Comparison of ENCODE assay signal across 17 cellular contexts in the genomic region with DNA sequence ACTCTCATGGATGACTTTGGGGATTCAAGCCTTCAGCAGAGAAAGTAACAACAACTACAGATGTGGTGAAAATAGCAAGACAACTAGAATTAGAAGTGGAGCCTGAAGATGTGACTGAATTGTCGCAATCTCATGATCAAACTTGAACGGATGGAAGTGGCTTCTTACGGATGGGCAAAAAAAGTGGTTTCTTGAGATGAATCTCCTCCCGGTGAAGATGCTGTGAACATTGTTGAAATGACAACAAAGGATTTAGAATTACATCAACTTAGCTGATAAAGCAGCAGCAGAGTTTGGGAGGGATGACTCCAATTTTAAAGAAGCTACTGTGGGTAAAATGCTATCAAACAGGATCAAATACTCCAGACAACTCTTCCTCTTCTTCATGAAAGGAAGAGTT. TPM values are rescaled to one million over a fixed set of nuclear protein-coding genes. Genes with fewer than 3 reads are reported as not detected.
DNase-seq lines count a peak whose midpoint lies in the region; ATAC-seq and TF ChIP-seq lines count a peak whose summit lies in the region.
"Had no signal": no experiment of that assay in that cellular context is flagged by ENCODE, and none has a peak within 500 bp of the region (broad histone marks: within the 10 kb centered on the region; RNA-seq: fewer than 3 reads in every experiment).

No MANE protein-coding gene starts in this region.

- no peak for TF ChIP-seq CTCF in HFFc6 (IDR thresholded peaks at IDR 0.05)
- TF ChIP-seq CTCF in osteoblast (IDR thresholded peaks at IDR 0.05; ENCODE audit: extremely low read depth, low read depth, low read length), result no peak
- TF ChIP-seq CTCF in mesothelial cell of epicardium (IDR thresholded peaks at IDR 0.05; ENCODE audit: unreplicated experiment), result no peak

- H3K27ac Mint-ChIP-seq in activated T-cell treated with anti-CD3 and anti-CD28 coated beads, Interleukin-2, amount 50 U/mL, for 24 hours, result peak overlapping the region; percentile 91
- H3K27ac Mint-ChIP-seq in HFFc6, result peak overlapping the region; percentile 88
- peak overlapping the region; percentile 73 for H3K27ac Mint-ChIP-seq in activated naive CD8-positive, alpha-beta T cell treated with anti-CD3 and anti-CD28 coated beads for 36 hours
- no peak overlapping the region for H3K27ac Mint-ChIP-seq in mesothelial cell of epicardium
- H3K27ac Mint-ChIP-seq: dendritic cell treated with granulocyte-macrophage colony-stimulating factor and Interleukin-4, amounts not matched to agents 40 ng/mL and 50 ng/mL, for 4 days had no signal

- H3K36me3 Mint-ChIP-seq in activated T-cell treated with anti-CD3 and anti-CD28 coated beads, Interleukin-2, amount 50 U/mL, for 24 hours (ENCODE audit: low read depth), result peaks cover 46% of the 10 kb centered on the region
- H3K36me3 Mint-ChIP-seq in HFFc6 (ENCODE audit: low read depth) (peaks cover 21% of the 10 kb centered on the region), mesothelial cell of epicardium (no peaks in the 10 kb centered on the region)
- peaks cover 50% of the 10 kb centered on the region for H3K36me3 Mint-ChIP-seq in activated naive CD8-positive, alpha-beta T cell treated with anti-CD3 and anti-CD28 coated beads for 36 hours

- no peak overlapping the region for H3K4me2 ChIP-seq in osteoblast (ENCODE audit: insufficient read depth, low read length)

- H3K4me1 ChIP-seq in osteoblast (ENCODE audit: insufficient read depth, low read length), result peaks cover 21% of the 10 kb centered on the region
- H3K4me1 ChIP-seq: right lobe of liver had no signal

- peaks cover 88% of the 10 kb centered on the region for H3K79me2 ChIP-seq in osteoblast (ENCODE audit: insufficient read depth, low read length)

- H3K9me3 ChIP-seq in osteoblast (ENCODE audit: low read depth, low read length), result no peaks in the 10 kb centered on the region
- H3K9me3 ChIP-seq: body of pancreas, right lobe of liver, stomach, upper lobe of left lung had no signal

- H3K4me3 ChIP-seq in osteoblast (ENCODE audit: insufficient read depth, low read length), result no peak overlapping the region
- H3K4me3 ChIP-seq: body of pancreas, right lobe of liver, SK-N-MC, stomach, upper lobe of left lung had no signal

- H3K36me3 ChIP-seq in osteoblast (ENCODE audit: insufficient read depth, low read length), result no peaks in the 10 kb centered on the region
- H3K36me3 ChIP-seq: stomach, upper lobe of left lung had no signal

- no peaks in the 10 kb centered on the region for H3K9me3 Mint-ChIP-seq in activated T-cell treated with anti-CD3 and anti-CD28 coated beads, Interleukin-2, amount 50 U/mL, for 24 hours
- H3K9me3 Mint-ChIP-seq in HFFc6 (no peaks in the 10 kb centered on the region), mesothelial cell of epicardium (no peaks in the 10 kb centered on the region)
- H3K9me3 Mint-ChIP-seq in activated naive CD8-positive, alpha-beta T cell treated with anti-CD3 and anti-CD28 coated beads for 36 hours, result peaks cover 6% of the 10 kb centered on the region
- H3K9me3 Mint-ChIP-seq: dendritic cell treated with granulocyte-macrophage colony-stimulating factor and Interleukin-4, amounts not matched to agents 40 ng/mL and 50 ng/mL, for 4 days had no signal

- peak overlapping the region; percentile 51 for H3K4me3 Mint-ChIP-seq in activated T-cell treated with anti-CD3 and anti-CD28 coated beads, Interleukin-2, amount 50 U/mL, for 24 hours
- peak overlapping the region; percentile 21 for H3K4me3 Mint-ChIP-seq in HFFc6
- no peak overlapping the region for H3K4me3 Mint-ChIP-seq in activated naive CD8-positive, alpha-beta T cell treated with anti-CD3 and anti-CD28 coated beads for 36 hours
- H3K4me3 Mint-ChIP-seq in mesothelial cell of epicardium, result no peak overlapping the region
- H3K4me3 Mint-ChIP-seq: dendritic cell treated with granulocyte-macrophage colony-stimulating factor and Interleukin-4, amounts not matched to agents 40 ng/mL and 50 ng/mL, for 4 days had no signal

- no peaks in the 10 kb centered on the region for H3K27me3 Mint-ChIP-seq in activated T-cell treated with anti-CD3 and anti-CD28 coated beads, Interleukin-2, amount 50 U/mL, for 24 hours
- H3K27me3 Mint-ChIP-seq in HFFc6 (ENCODE audit: insufficient read depth), result no peaks in the 10 kb centered on the region; the same call in 1 of the 2 replicates
- no peaks in the 10 kb centered on the region for H3K27me3 Mint-ChIP-seq in activated naive CD8-positive, alpha-beta T cell treated with anti-CD3 and anti-CD28 coated beads for 36 hours
- H3K27me3 Mint-ChIP-seq in mesothelial cell of epicardium (ENCODE audit: low read depth), result no peaks in the 10 kb centered on the region
- H3K27me3 Mint-ChIP-seq: dendritic cell treated with granulocyte-macrophage colony-stimulating factor and Interleukin-4, amounts not matched to agents 40 ng/mL and 50 ng/mL, for 4 days had no signal

- H4K20me1 ChIP-seq in osteoblast (ENCODE audit: insufficient read depth, low read length), result peaks cover 53% of the 10 kb centered on the region

- ATAC-seq in HG03439 (IDR thresholded peaks at IDR 0.05; ENCODE audit: unreplicated experiment), result no peak

- H3K4me1 Mint-ChIP-seq in activated T-cell treated with anti-CD3 and anti-CD28 coated beads, Interleukin-2, amount 50 U/mL, for 24 hours (ENCODE audit: low read depth), result peaks cover 93% of the 10 kb centered on the region
- H3K4me1 Mint-ChIP-seq in HFFc6 (ENCODE audit: low read depth), result peaks cover 68% of the 10 kb centered on the region
- H3K4me1 Mint-ChIP-seq in activated naive CD8-positive, alpha-beta T cell treated with anti-CD3 and anti-CD28 coated beads for 36 hours, result peaks cover 81% of the 10 kb centered on the region
- peaks cover 2% of the 10 kb centered on the region for H3K4me1 Mint-ChIP-seq in mesothelial cell of epicardium

- no peaks in the 10 kb centered on the region for H3K27me3 ChIP-seq in osteoblast (ENCODE audit: insufficient read depth, low read length)
- H3K27me3 ChIP-seq: body of pancreas, foreskin keratinocyte, right lobe of liver, stomach, upper lobe of left lung had no signal

- no peak for DNase-seq in activated T-cell treated with anti-CD3 and anti-CD28 coated beads, Interleukin-2, amount 50 U/mL, for 24 hours
- DNase-seq in activated T-cell treated with anti-CD3 and anti-CD28 coated beads, Interleukin-2, amount 50 U/mL, for 1 hour, result no peak
- no peak for DNase-seq in HFFc6
- no peak for DNase-seq in activated naive CD8-positive, alpha-beta T cell treated with anti-CD3 and anti-CD28 coated beads for 36 hours
- no peak for DNase-seq in osteoblast (ENCODE audit: insufficient read length, low spot score, missing footprints)
- no peak for DNase-seq in mesothelial cell of epicardium (ENCODE audit: low spot score in 2 of 2, unreplicated experiment in 2 of 2)
- no peak for DNase-seq in effector CD4-positive, alpha-beta T cell
- DNase-seq: body of pancreas, DND-41, NCI-H82, right lobe of liver, stomach, upper lobe of left lung had no signal

- no peak overlapping the region for H2AFZ ChIP-seq in osteoblast (ENCODE audit: low read length)

- peak overlapping the region; percentile 56 for H3K27ac ChIP-seq in osteoblast (ENCODE audit: low read depth, low read length)
- H3K27ac ChIP-seq: foreskin keratinocyte, right lobe of liver, SK-N-MC, stomach, upper lobe of left lung had no signal

RNA-seq across cellular contexts. Expression of a gene that starts 43.1 kb away (rescaled TPM):
- 100 to 1,000 TPM in 5 of 6 experiments, 10 to 100 TPM in 1; 96.6 to 123 (median 108) TPM for total RNA-seq in HFFc6 (2021; fragmentation: NEBNext Ultra II Directional; extraction: Animal tissue kit (Norgen Biotek cat#: 25700))
- total RNA-seq in activated naive CD8-positive, alpha-beta T cell treated with anti-CD3 and anti-CD28 coated beads for 36 hours, result 10 to 100 TPM; 78.3 to 85.4 TPM
- total RNA-seq in osteoblast, result 61.9 and 62.5 TPM in 2 replicates
- 65.4 to 70.7 TPM (median 66.4 TPM) in 3 replicates for total RNA-seq in mesothelial cell of epicardium

Comparison
In these comparisons a context has a peak if more than half of its experiments do, and no peak if none do; other contexts are left out.
1. H3K4me3 Mint-ChIP-seq: peak in activated T-cell treated with anti-CD3 and anti-CD28 coated beads, Interleukin-2, amount 50 U/mL, for 24 hours (single experiment) and HFFc6 (single experiment); none in activated naive CD8-positive, alpha-beta T cell treated with anti-CD3 and anti-CD28 coated beads for 36 hours (single experiment) and mesothelial cell of epicardium (single experiment).